ENCODE assay signal across 27 cellular contexts in the genomic region with DNA sequence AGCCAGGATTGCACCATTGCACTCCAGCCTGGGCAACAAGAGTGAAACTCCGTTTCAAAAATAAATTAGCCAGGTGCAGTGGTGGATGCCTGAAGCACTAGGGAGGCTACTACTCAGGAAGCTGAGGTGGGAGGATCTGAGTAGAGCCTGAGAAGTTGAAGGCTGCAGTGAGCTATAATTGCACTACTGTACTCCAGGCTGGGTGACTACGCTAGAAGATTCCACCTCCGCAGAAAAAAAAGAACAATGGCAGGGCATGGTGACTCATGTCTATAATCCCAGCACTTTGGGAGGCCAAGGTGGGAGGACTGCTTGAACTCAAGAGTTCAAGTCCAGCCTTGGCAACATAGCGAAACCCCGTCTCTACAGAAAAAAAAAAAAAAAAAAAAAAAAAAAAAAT. TPM values are rescaled to one million over a fixed set of nuclear protein-coding genes. Genes with fewer than 3 reads are reported as not detected.
"Had no signal": no experiment of that assay in that cellular context is flagged by ENCODE, and none has a peak within 500 bp of the region (broad histone marks: within the 10 kb centered on the region; RNA-seq: fewer than 3 reads in every experiment).

No MANE protein-coding gene starts in this region.

- H3K9me3 ChIP-seq: mucosa of descending colon, pancreas, prostate gland, testis, thyroid gland, transverse colon, vagina had no signal

- H3K27me3 Mint-ChIP-seq: memory B cell; naive thymus-derived CD4-positive, alpha-beta T cell; stimulated activated naive B cell treated with anti-CD40 and anti-IgM and Interleukin-4, amounts not matched to agents 10 μg/mL and 1 μg/mL and 100 μg/mL, for 72 hours had no signal

- DNase-seq: islet precursor cell; left ventricle myocardium inferior; midbrain; mucosa of descending colon; naive thymus-derived CD4-positive, alpha-beta T cell; retina; right cardiac atrium; stimulated activated CD4-positive, alpha-beta T cell treated with anti-CD3 and anti-CD28 coated beads, Interleukin-12 subunit alpha, Interleukin-12 subunit beta, amount 100 ng/mL, for 4 hours; stimulated activated CD4-positive, alpha-beta T cell treated with anti-CD3 and anti-CD28 coated beads, Interleukin-15, amount 100 ng/mL, for 24 hours; stimulated activated CD4-positive, alpha-beta T cell treated with anti-CD3 and anti-CD28 coated beads, Interleukin-2, amount 100 ng/mL, for 24 hours; stimulated activated CD4-positive, alpha-beta T cell treated with anti-CD3 and anti-CD28 coated beads, Interleukin-4, amount 100 ng/mL, for 1 hour; stimulated activated naive B cell treated with anti-CD40 and anti-IgM and Interleukin-4, amounts not matched to agents 10 μg/mL and 1 μg/mL and 100 μg/mL, for 72 hours; stimulated activated naive CD8-positive, alpha-beta T cell treated with anti-CD3 and anti-CD28 coated beads, Interleukin-15, Interleukin-2, amounts not matched to agents 100 U/mL and 50 U/mL, for 24 hours; stomach; testis; thyroid gland; transverse colon; upper lobe of left lung had no signal

- H3K36me3 ChIP-seq: prostate gland had no signal

- H3K4me3 ChIP-seq: left ventricle myocardium inferior, mucosa of descending colon, pancreas, prostate gland, skin epidermis, stomach, testis, thyroid gland, transverse colon, upper lobe of left lung, vagina had no signal

- H3K27ac ChIP-seq: left ventricle myocardium inferior, pancreas, prostate gland, skin epidermis, stomach, testis, thyroid gland, transverse colon, upper lobe of left lung, vagina had no signal

- H3K9me3 Mint-ChIP-seq: memory B cell, nephron, neural crest cell had no signal

- H3K4me3 Mint-ChIP-seq: memory B cell; naive thymus-derived CD4-positive, alpha-beta T cell; nephron; neural crest cell; stimulated activated naive B cell treated with anti-CD40 and anti-IgM and Interleukin-4, amounts not matched to agents 10 μg/mL and 1 μg/mL and 100 μg/mL, for 72 hours had no signal

- H3K4me1 ChIP-seq: left ventricle myocardium inferior, pancreas, prostate gland, stomach, testis, thyroid gland, upper lobe of left lung, vagina had no signal

- H3K27me3 ChIP-seq: pancreas, stomach, testis, thyroid gland, transverse colon, upper lobe of left lung, vagina had no signal

- ATAC-seq: mucosa of descending colon; naive thymus-derived CD4-positive, alpha-beta T cell; pancreas; right cardiac atrium; sciatic nerve; stimulated activated naive B cell treated with anti-CD40 and anti-IgM and Interleukin-4, amounts not matched to agents 10 μg/mL and 1 μg/mL and 100 μg/mL, for 72 hours; stimulated activated naive CD8-positive, alpha-beta T cell treated with anti-CD3 and anti-CD28 coated beads, Interleukin-15, Interleukin-2, amounts not matched to agents 100 U/mL and 50 U/mL, for 24 hours had no signal

- H3K27ac Mint-ChIP-seq: memory B cell; nephron; stimulated activated naive B cell treated with anti-CD40 and anti-IgM and Interleukin-4, amounts not matched to agents 10 μg/mL and 1 μg/mL and 100 μg/mL, for 72 hours had no signal

- H3K4me1 Mint-ChIP-seq: memory B cell; nephron; stimulated activated naive B cell treated with anti-CD40 and anti-IgM and Interleukin-4, amounts not matched to agents 10 μg/mL and 1 μg/mL and 100 μg/mL, for 72 hours had no signal

RNA-seq across cellular contexts. Expression of gene CPAMD8, which starts 28.1 kb away (rescaled TPM):
- total RNA-seq: myocyte had no signal
